In the genomic region with DNA sequence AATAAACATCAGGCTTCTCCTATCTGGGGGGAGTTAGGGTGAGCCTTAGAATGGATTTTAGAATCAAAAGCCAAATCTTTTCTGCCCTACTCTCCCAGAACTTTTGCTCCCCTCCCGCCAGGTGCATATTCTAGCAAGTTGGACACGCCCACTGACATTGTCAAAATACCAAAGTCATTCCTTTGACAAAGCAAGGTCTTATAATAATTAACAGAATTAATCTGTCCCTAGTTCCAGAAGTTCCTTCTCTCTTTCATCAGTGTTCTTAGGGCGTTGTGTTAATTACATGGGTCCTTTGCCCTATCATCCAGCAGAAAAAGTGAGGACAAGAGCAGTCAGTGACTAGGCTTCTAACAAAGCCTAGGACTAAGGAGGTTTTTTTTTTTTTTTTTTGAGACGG, we compare ENCODE assay signal across 15 cellular contexts. TPM values are rescaled to one million over a fixed set of nuclear protein-coding genes. Genes with fewer than 3 reads are reported as not detected.
DNase-seq lines count a peak whose midpoint lies in the region; ATAC-seq and TF ChIP-seq lines count a peak whose summit lies in the region.
"Had no signal": no experiment of that assay in that cellular context is flagged by ENCODE, and none has a peak within 500 bp of the region (broad histone marks: within the 10 kb centered on the region; RNA-seq: fewer than 3 reads in every experiment).

No MANE protein-coding gene starts in this region.

- H3K36me3 ChIP-seq in OCI-LY7 (ENCODE audit: insufficient read depth, low read length): peaks cover 54% of the 10 kb centered on the region
- H3K36me3 ChIP-seq in duodenal mucosa (ENCODE audit: control insufficient read depth in 1 of 2, insufficient read depth in 2 of 2, low read length in 2 of 2): peaks cover 10 to 39% of the 10 kb centered on the region in 2 donors

- H3K27me3 Mint-ChIP-seq in activated CD4-positive, alpha-beta T cell treated with anti-CD3 and anti-CD28 coated beads, Interleukin-2, amount 10 ng/mL, durations not matched to agents 24 days and 14 days: no peaks in the 10 kb centered on the region

- no peak overlapping the region for H3K27ac Mint-ChIP-seq in activated CD4-positive, alpha-beta T cell treated with anti-CD3 and anti-CD28 coated beads, Interleukin-2, amount 10 ng/mL, durations not matched to agents 24 days and 14 days

- peak overlapping the region; percentile 73 for H3K4me2 ChIP-seq in OCI-LY7 (ENCODE audit: low read length)

- no peak for TF ChIP-seq CTCF in OCI-LY7 (conservative IDR thresholded peaks at IDR 0.05; ENCODE audit: low read length)

- H3K27me3 ChIP-seq in duodenal mucosa (ENCODE audit: control insufficient read depth in 1 of 2, insufficient read depth in 2 of 2, low read length in 2 of 2): no peaks in the 10 kb centered on the region
- H3K27me3 ChIP-seq: suprapubic skin had no signal

- H3K36me3 Mint-ChIP-seq in activated CD4-positive, alpha-beta T cell treated with anti-CD3 and anti-CD28 coated beads, Interleukin-2, amount 10 ng/mL, durations not matched to agents 24 days and 14 days (ENCODE audit: low read depth): peaks cover 46% of the 10 kb centered on the region

- intact Hi-C loops in activated CD4-positive, alpha-beta T cell treated with anti-CD3 and anti-CD28 coated beads, Interleukin-2, amount 10 ng/mL, durations not matched to agents 24 days and 14 days (cut with micrococcal nuclease): no loop called here
- intact Hi-C loops in OCI-LY7 (cut with micrococcal nuclease; ENCODE audit: unreplicated experiment): no loop called here

- no peak for DNase-seq in activated CD4-positive, alpha-beta T cell treated with anti-CD3 and anti-CD28 coated beads, Interleukin-2, amount 10 ng/mL, durations not matched to agents 24 days and 14 days
- DNase-seq in activated CD4-positive, alpha-beta T cell treated with anti-CD3 and anti-CD28 coated beads, Interleukin-2, amount 50 U/mL, for 1 hour: no peak
- DNase-seq in OCI-LY7 (ENCODE audit: low spot score) (no peak), renal cortical epithelial cell (ENCODE audit: low read depth) (peak; percentile 70), NCI-H774 (lab: John Stamatoyannopoulos, UW) (no peak)
- DNase-seq: effector CD4-positive, alpha-beta T cell; left ventricle myocardium superior; MV-4-11; NCI-H345; posterior cingulate gyrus; stimulated activated CD4-positive, alpha-beta T cell treated with anti-CD3 and anti-CD28 coated beads, Interleukin-4, amount 100 ng/mL, for 4 hours had no signal

- no peaks in the 10 kb centered on the region for H4K20me1 ChIP-seq in OCI-LY7 (ENCODE audit: insufficient read depth, low read length)

- H3K9me2 ChIP-seq in OCI-LY7 (ENCODE audit: insufficient read depth, low read length): no peaks in the 10 kb centered on the region

- no peaks in the 10 kb centered on the region for H3K9me3 Mint-ChIP-seq in activated CD4-positive, alpha-beta T cell treated with anti-CD3 and anti-CD28 coated beads, Interleukin-2, amount 10 ng/mL, durations not matched to agents 24 days and 14 days

- no TSS peak for BruUV-seq in OCI-LY7 (replicated peaks; lab: Mats Ljungman, UMichigan)

- no peaks in the 10 kb centered on the region for H3K9me3 ChIP-seq in OCI-LY7 (ENCODE audit: low read length)
- H3K9me3 ChIP-seq in duodenal mucosa (ENCODE audit: control insufficient read depth in 1 of 2, low read length in 2 of 2): no peaks in the 10 kb centered on the region
- H3K9me3 ChIP-seq: suprapubic skin had no signal

- H3K27ac ChIP-seq in OCI-LY7 (ENCODE audit: low read depth, low read length, poor library complexity, severe bottlenecking) (no peak overlapping the region), duodenal mucosa (ENCODE audit: low read depth, low read length) (peak overlapping the region; percentile 52)
- H3K27ac ChIP-seq: suprapubic skin had no signal

- H3K4me1 ChIP-seq in OCI-LY7 (ENCODE audit: insufficient read depth, low read length, poor library complexity, severe bottlenecking) (peaks cover 23% of the 10 kb centered on the region), duodenal mucosa (ENCODE audit: control insufficient read depth in 1 of 2, insufficient read depth in 2 of 2, low read length in 2 of 2) (peaks cover 11 to 28% of the 10 kb centered on the region in 2 donors)

- POLR2A ChIA-PET in OCI-LY7 (lab: Charles Lee): interaction anchor here (0.8 kb wide), 1 partner anchor 22 kb away, joined by 3 read pairs; no protein-coding TSS in a partner anchor

- peaks cover 35% of the 10 kb centered on the region for H3K4me1 Mint-ChIP-seq in activated CD4-positive, alpha-beta T cell treated with anti-CD3 and anti-CD28 coated beads, Interleukin-2, amount 10 ng/mL, durations not matched to agents 24 days and 14 days

- CTCF ChIA-PET in OCI-LY7 (lab: Charles Lee; ENCODE audit: unreplicated experiment): no interaction called here

- peaks cover 26% of the 10 kb centered on the region for H3K79me2 ChIP-seq in OCI-LY7 (ENCODE audit: insufficient read depth, low read depth, low read length)

- H2AFZ ChIP-seq in OCI-LY7 (ENCODE audit: low read length): no peak overlapping the region

- H3K4me3 ChIP-seq in OCI-LY7 (ENCODE audit: low read depth, low read length, poor library complexity, severe bottlenecking) (no peak overlapping the region), duodenal mucosa (ENCODE audit: low read depth in 1 of 2, low read length in 2 of 2) (peak overlapping the region; percentile 59 to 96)
- H3K4me3 ChIP-seq: suprapubic skin had no signal

- H3K4me3 Mint-ChIP-seq in activated CD4-positive, alpha-beta T cell treated with anti-CD3 and anti-CD28 coated beads, Interleukin-2, amount 10 ng/mL, durations not matched to agents 24 days and 14 days: peak overlapping the region; percentile 97

- ATAC-seq in HG03045 (IDR thresholded peaks at IDR 0.05; ENCODE audit: unreplicated experiment) (no peak), HG03432 (IDR thresholded peaks at IDR 0.05; ENCODE audit: unreplicated experiment) (no peak)
- ATAC-seq: left ventricle myocardium superior had no signal

- peak overlapping the region; percentile 60 to 63 for H3K9ac ChIP-seq in duodenal mucosa (ENCODE audit: low read depth in 1 of 2, low read length in 2 of 2)

RNA-seq across cellular contexts. Expression of a gene that starts 2.4 kb away (rescaled TPM):
- total RNA-seq in activated CD4-positive, alpha-beta T cell treated with anti-CD3 and anti-CD28 coated beads, Interleukin-2, amount 10 ng/mL, durations not matched to agents 24 days and 14 days: 201 and 211 TPM in 2 replicates
- 54.1 and 83.9 TPM in 2 replicates for total RNA-seq in OCI-LY7 (2014; rRNA removed; shearing (Covaris generic))
- 219 and 230 TPM in 2 replicates for total RNA-seq in OCI-LY7 (2022)
- 34.7 and 45.1 TPM in 2 replicates for total RNA-seq in renal cortical epithelial cell

RNA-seq across cellular contexts. Expression of a gene that starts 7.9 kb away (rescaled TPM):
- 942 and 960 TPM in 2 replicates for total RNA-seq in activated CD4-positive, alpha-beta T cell treated with anti-CD3 and anti-CD28 coated beads, Interleukin-2, amount 10 ng/mL, durations not matched to agents 24 days and 14 days
- total RNA-seq in OCI-LY7 (2014; rRNA removed; shearing (Covaris generic)): 183 and 209 TPM in 2 replicates
- 1,015 and 1,037 TPM in 2 replicates for total RNA-seq in OCI-LY7 (2022)
- total RNA-seq in renal cortical epithelial cell: 217 and 526 TPM in 2 replicates

RNA-seq across cellular contexts. Expression of a gene that starts 20.3 kb away (rescaled TPM):
- 0.09 TPM in 1 of 2 replicates, not detected in the other for total RNA-seq in activated CD4-positive, alpha-beta T cell treated with anti-CD3 and anti-CD28 coated beads, Interleukin-2, amount 10 ng/mL, durations not matched to agents 24 days and 14 days
- total RNA-seq in OCI-LY7 (2014; rRNA removed; shearing (Covaris generic)): not detected in 2 replicates
- total RNA-seq in OCI-LY7 (2022): not detected in 2 replicates
- total RNA-seq in renal cortical epithelial cell: not detected in 2 replicates
- total RNA-seq: left ventricle myocardium superior had no signal

RNA-seq across cellular contexts. Expression of a gene that starts 55.3 kb away (rescaled TPM):
- 13.5 and 15.3 TPM in 2 replicates for total RNA-seq in activated CD4-positive, alpha-beta T cell treated with anti-CD3 and anti-CD28 coated beads, Interleukin-2, amount 10 ng/mL, durations not matched to agents 24 days and 14 days
- 7.2 TPM in 2 replicates for total RNA-seq in OCI-LY7 (2014; rRNA removed; shearing (Covaris generic))
- total RNA-seq in OCI-LY7 (2022) (13.4 and 13.7 TPM in 2 replicates), renal cortical epithelial cell (2.3 and 18.7 TPM in 2 replicates)

RNA-seq across cellular contexts. Expression of a gene that starts 57.1 kb away (rescaled TPM):
- 49.7 and 52.2 TPM in 2 replicates for total RNA-seq in activated CD4-positive, alpha-beta T cell treated with anti-CD3 and anti-CD28 coated beads, Interleukin-2, amount 10 ng/mL, durations not matched to agents 24 days and 14 days
- total RNA-seq in OCI-LY7 (2014; rRNA removed; shearing (Covaris generic)): 49.1 and 62.6 TPM in 2 replicates
- total RNA-seq in OCI-LY7 (2022): 41.8 and 45.9 TPM in 2 replicates
- 28.8 and 52.3 TPM in 2 replicates for total RNA-seq in renal cortical epithelial cell
